ENCODE assay signal across 10 cellular contexts in the genomic region with DNA sequence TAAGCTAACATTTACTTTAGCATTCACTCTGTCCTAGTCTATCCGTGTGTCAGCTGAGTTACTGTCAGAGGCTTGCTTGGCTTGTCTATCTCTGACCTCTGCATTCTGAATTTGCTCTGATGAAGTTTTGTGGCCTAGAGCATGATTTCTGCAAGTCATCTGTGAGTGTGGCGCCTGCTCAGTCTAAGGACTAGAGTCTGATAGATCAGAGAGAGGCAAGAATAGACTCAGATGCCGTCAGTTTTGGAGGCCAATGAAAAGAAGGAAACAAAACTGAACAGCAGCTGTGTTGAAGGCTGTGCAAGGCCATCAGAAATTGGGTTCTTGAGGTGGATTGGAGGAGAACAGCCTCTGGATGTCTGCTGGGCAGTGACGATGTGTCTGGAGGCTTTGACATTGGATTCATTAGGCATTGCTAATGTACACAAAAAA.
A peak's percentile ranks its signal among the peaks of the same experiment; 100 is the strongest.
DNase-seq lines count a peak whose midpoint lies in the region; ATAC-seq and TF ChIP-seq lines count a peak whose summit lies in the region.
"Had no signal": no experiment of that assay in that cellular context is flagged by ENCODE, and none has a peak within 500 bp of the region (broad histone marks: within the 10 kb centered on the region; RNA-seq: fewer than 3 reads in every experiment).

No MANE protein-coding gene starts in this region.

- H3K36me3 ChIP-seq in IMR-90 (ENCODE audit: control insufficient read depth, insufficient read depth, low read length), result no peaks in the 10 kb centered on the region
- H3K36me3 ChIP-seq in left lung, result no peaks in the 10 kb centered on the region

- peak overlapping the region; percentile 73 for H2AFZ ChIP-seq in IMR-90 (replicated peaks; ENCODE audit: low read length, poor library complexity)

- H4K20me1 ChIP-seq in IMR-90 (ENCODE audit: insufficient read depth, low read length), result no peaks in the 10 kb centered on the region

- no peak overlapping the region for H3K4me3 Mint-ChIP-seq in natural killer cell
- no peak overlapping the region for H3K4me3 Mint-ChIP-seq in activated naive CD4-positive, alpha-beta T cell treated with anti-CD3 and anti-CD28 coated beads for 36 hours
- H3K4me3 Mint-ChIP-seq: activated naive CD8-positive, alpha-beta T cell treated with anti-CD3 and anti-CD28 coated beads, Interleukin-2, amount 50 U/mL, for 24 hours had no signal

- no CpG with 5 or more reads among the region's 4 CpGs for WGBS in IMR-90 (ENCODE audit: extremely low coverage in 2 of 2, insufficient read length in 1 of 2), 2 experiments

- H3K9ac ChIP-seq in IMR-90 (ENCODE audit: low read depth, low read length), result no peak overlapping the region

- intact Hi-C loops in IMR-90 (cut with micrococcal nuclease) (no loop called here), left lung (cut with DNase I) (no loop called here), natural killer cell (cut with micrococcal nuclease) (no loop called here)
- intact Hi-C loops in activated naive CD4-positive, alpha-beta T cell treated with anti-CD3 and anti-CD28 coated beads for 36 hours (cut with micrococcal nuclease), result no loop called here

- H3K9me3 ChIP-seq in IMR-90 (ENCODE audit: control insufficient read depth, insufficient read depth, low read length) (no peaks in the 10 kb centered on the region), left lung (peaks cover 0 to 1% of the 10 kb centered on the region in 2 donors)

- H4K5ac ChIP-seq in IMR-90 (ENCODE audit: low read depth, low read length), result no peak overlapping the region

- dilution Hi-C loops in IMR-90 (cut with HindIII; ENCODE audit: low sequenced_read_pairs, unreplicated experiment), result no loop called here

- no peaks in the 10 kb centered on the region for H3K79me1 ChIP-seq in IMR-90 (ENCODE audit: low read depth in 1 of 2, low read length in 2 of 2)

- H3K27ac ChIP-seq in IMR-90 (ENCODE audit: insufficient read depth, low read length), result no peak overlapping the region
- peak overlapping the region; percentile 83 for H3K27ac ChIP-seq in cingulate gyrus (ENCODE audit: low read depth, low read length)
- H3K27ac ChIP-seq in left lung, result peak overlapping the region in 1 of 2 donors; percentile 49
- peak overlapping the region; percentile 90 for H3K27ac ChIP-seq in substantia nigra (ENCODE audit: low read depth, low read length, poor library complexity, severe bottlenecking)

- no peak overlapping the region for H2BK5ac ChIP-seq in IMR-90 (ENCODE audit: low read depth, low read length, poor library complexity, severe bottlenecking)

- H3K14ac ChIP-seq in IMR-90 (replicated peaks; ENCODE audit: low read depth, low read length), result no peak overlapping the region

- H4K91ac ChIP-seq in IMR-90 (ENCODE audit: insufficient read depth, low read depth, low read length), result no peak overlapping the region

- H3K9me3 Mint-ChIP-seq in natural killer cell, result peaks cover 3 to 9% of the 10 kb centered on the region in 2 donors
- no peaks in the 10 kb centered on the region for H3K9me3 Mint-ChIP-seq in activated naive CD4-positive, alpha-beta T cell treated with anti-CD3 and anti-CD28 coated beads for 36 hours
- H3K9me3 Mint-ChIP-seq: activated naive CD8-positive, alpha-beta T cell treated with anti-CD3 and anti-CD28 coated beads, Interleukin-2, amount 50 U/mL, for 24 hours had no signal

- DNase-seq in IMR-90 (peak; percentile 12), left lung (no peak), substantia nigra (lab: John Stamatoyannopoulos, UW) (peak in 23 of 49 donors; percentile 14 to 67 (median 38)), natural killer cell (no peak), NCI-H2171 (lab: John Stamatoyannopoulos, UW) (no peak), NCI-H2081 (lab: John Stamatoyannopoulos, UW) (no peak)
- no peak for DNase-seq in activated naive CD4-positive, alpha-beta T cell treated with anti-CD3 and anti-CD28 coated beads for 36 hours
- DNase-seq: activated naive CD8-positive, alpha-beta T cell treated with anti-CD3 and anti-CD28 coated beads, Interleukin-2, amount 50 U/mL, for 24 hours; NCI-H345 had no signal

- H2BK120ac ChIP-seq in IMR-90 (ENCODE audit: low read depth, low read length), result no peak overlapping the region

- H3K4me3 ChIP-seq in IMR-90 (ENCODE audit: insufficient read depth, low read depth, low read length) (no peak overlapping the region), left lung (no peak overlapping the region)

- no peak overlapping the region for H3K18ac ChIP-seq in IMR-90 (ENCODE audit: low read depth, low read length)

- H3K4me1 ChIP-seq in IMR-90 (ENCODE audit: control insufficient read depth, insufficient read depth, low read length) (no peaks in the 10 kb centered on the region), left lung (no peaks in the 10 kb centered on the region)

- TF ChIP-seq POLR2A in IMR-90 (IDR thresholded peaks at IDR 0.05; ENCODE audit: low read depth, low read length), result no peak

- no peak overlapping the region for H2AK9ac ChIP-seq in IMR-90 (replicated peaks; ENCODE audit: low read depth, low read length, poor library complexity)

- no peak overlapping the region for H2BK15ac ChIP-seq in IMR-90 (ENCODE audit: low read depth, low read length)

- CTCF ChIA-PET in IMR-90 (lab: Yijun Ruan, JAX), result no interaction called here
- CTCF ChIA-PET in activated naive CD4-positive, alpha-beta T cell treated with anti-CD3 and anti-CD28 coated beads for 36 hours (lab: Charles Lee), result interaction anchor here (0.6 to 0.7 kb wide), 2 partner anchors 46 to 102 kb away, joined by 3 to 4 read pairs; no protein-coding TSS in a partner anchor

- POLR2A ChIA-PET in IMR-90 (lab: Charles Lee; ENCODE audit: unreplicated experiment), result no interaction called here

- no peaks in the 10 kb centered on the region for H3K27me3 Mint-ChIP-seq in natural killer cell (ENCODE audit: low read depth in 2 of 2)
- H3K27me3 Mint-ChIP-seq in activated naive CD4-positive, alpha-beta T cell treated with anti-CD3 and anti-CD28 coated beads for 36 hours (ENCODE audit: low read depth), result peaks cover 3% of the 10 kb centered on the region
- H3K27me3 Mint-ChIP-seq: activated naive CD8-positive, alpha-beta T cell treated with anti-CD3 and anti-CD28 coated beads, Interleukin-2, amount 50 U/mL, for 24 hours had no signal

- no peak overlapping the region; the same call in 1 of the 2 replicates for H3K23ac ChIP-seq in IMR-90 (ENCODE audit: low read depth, low read length)

- in situ Hi-C loops in IMR-90 (cut with MboI; ENCODE audit: low sequenced_read_pairs), result no loop called here

- no peak for TF ChIP-seq RAD21 in IMR-90 (IDR thresholded peaks at IDR 0.05; ENCODE audit: low read length)

- H3K36me3 Mint-ChIP-seq in natural killer cell, result no peaks in the 10 kb centered on the region
- H3K36me3 Mint-ChIP-seq in activated naive CD4-positive, alpha-beta T cell treated with anti-CD3 and anti-CD28 coated beads for 36 hours (ENCODE audit: low read depth), result no peaks in the 10 kb centered on the region

- H2BK20ac ChIP-seq in IMR-90 (ENCODE audit: low read depth, low read length), result no peak overlapping the region

- no peaks in the 10 kb centered on the region for H3K27me3 ChIP-seq in IMR-90 (ENCODE audit: control insufficient read depth, insufficient read depth, low read length)
- H3K27me3 ChIP-seq in left lung, result no peaks in the 10 kb centered on the region

- BruUV-seq in IMR-90 (replicated peaks; lab: Mats Ljungman, UMichigan), result no TSS peak

- no peak overlapping the region for H2AK5ac ChIP-seq in IMR-90 (ENCODE audit: low read depth, low read length)

- no peaks in the 10 kb centered on the region for H3K4me1 Mint-ChIP-seq in natural killer cell
- peaks cover 4% of the 10 kb centered on the region for H3K4me1 Mint-ChIP-seq in activated naive CD4-positive, alpha-beta T cell treated with anti-CD3 and anti-CD28 coated beads for 36 hours (ENCODE audit: low read depth)
- H3K4me1 Mint-ChIP-seq: activated naive CD8-positive, alpha-beta T cell treated with anti-CD3 and anti-CD28 coated beads, Interleukin-2, amount 50 U/mL, for 24 hours had no signal

- TF ChIP-seq CTCF in IMR-90 (conservative IDR thresholded peaks at IDR 0.05; ENCODE audit: low read depth, low read length) (no peak), left lung (IDR thresholded peaks at IDR 0.05) (no peak), natural killer cell (IDR thresholded peaks at IDR 0.05) (no peak)

- no peak overlapping the region for H3K4ac ChIP-seq in IMR-90 (ENCODE audit: low read depth, low read length)

- H3K56ac ChIP-seq in IMR-90 (ENCODE audit: extremely low read depth, insufficient read depth, low read length), result no peak overlapping the region

- ATAC-seq in IMR-90 (ENCODE audit: low read depth) (no peak), left lung (peak; percentile 37), natural killer cell (no peak)
- ATAC-seq: activated naive CD8-positive, alpha-beta T cell treated with anti-CD3 and anti-CD28 coated beads, Interleukin-2, amount 50 U/mL, for 24 hours had no signal

- no peak overlapping the region for H3K4me2 ChIP-seq in IMR-90 (ENCODE audit: low read depth, low read length)

- no peak overlapping the region for H3K27ac Mint-ChIP-seq in natural killer cell
- no peak overlapping the region for H3K27ac Mint-ChIP-seq in activated naive CD4-positive, alpha-beta T cell treated with anti-CD3 and anti-CD28 coated beads for 36 hours
- H3K27ac Mint-ChIP-seq: activated naive CD8-positive, alpha-beta T cell treated with anti-CD3 and anti-CD28 coated beads, Interleukin-2, amount 50 U/mL, for 24 hours had no signal

- H4K8ac ChIP-seq in IMR-90 (ENCODE audit: low read depth in 2 of 2, low read length in 2 of 2), result no peak overlapping the region

- H3K9me1 ChIP-seq in IMR-90 (ENCODE audit: insufficient read depth, low read length), result no peaks in the 10 kb centered on the region

TF ChIP-seq in IMR-90, 13 proteins besides CTCF, POLR2A, EP300 and RAD21:
- TF ChIP-seq SMC3 (IDR thresholded peaks at IDR 0.05; ENCODE audit: low read depth, low read length) (no peak), CHD1 (IDR thresholded peaks at IDR 0.05; ENCODE audit: low read depth, low read length) (no peak), RFX5 (IDR thresholded peaks at IDR 0.05; ENCODE audit: low read depth, low read length) (no peak), MXI1 (IDR thresholded peaks at IDR 0.05; ENCODE audit: borderline replicate concordance, low read depth, low read length) (no peak), MAFK (IDR thresholded peaks at IDR 0.05; ENCODE audit: low read depth, low read length) (no peak), MAZ (IDR thresholded peaks at IDR 0.05; ENCODE audit: borderline replicate concordance, low read depth, low read length) (no peak), RCOR1 (IDR thresholded peaks at IDR 0.05; ENCODE audit: insufficient replicate concordance, low read length) (no peak), CEBPB (IDR thresholded peaks at IDR 0.05; ENCODE audit: low read depth, low read length) (no peak), FOS (IDR thresholded peaks at IDR 0.05; ENCODE audit: low read depth, low read length) (no peak)
